In the genomic region with DNA sequence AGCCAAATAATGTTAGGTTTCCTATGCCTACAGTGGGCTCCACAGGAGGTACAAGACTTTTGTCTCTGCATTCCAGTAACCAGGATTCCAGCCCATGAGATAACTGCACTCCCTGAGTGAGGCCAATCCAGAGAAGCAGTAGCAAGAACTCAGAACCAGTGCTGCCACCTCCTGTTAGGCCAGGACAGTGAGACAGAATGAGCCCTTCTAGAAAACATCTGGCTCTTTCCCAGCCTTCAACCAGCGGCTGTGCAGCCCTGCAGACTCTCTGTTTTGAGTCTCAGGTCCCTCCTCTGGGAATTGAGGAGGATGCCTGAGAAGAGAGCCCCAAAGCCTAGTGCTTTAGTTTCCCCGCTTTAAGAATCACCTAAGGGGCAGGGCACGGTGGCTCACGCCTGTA, we compare ENCODE assay signal across 9 cellular contexts. TPM values are rescaled to one million over a fixed set of nuclear protein-coding genes. Genes with fewer than 3 reads are reported as not detected.
DNase-seq lines count a peak whose midpoint lies in the region; TF ChIP-seq lines count a peak whose summit lies in the region.
"Had no signal": no experiment of that assay in that cellular context is flagged by ENCODE, and none has a peak within 500 bp of the region (broad histone marks: within the 10 kb centered on the region; RNA-seq: fewer than 3 reads in every experiment).

No MANE protein-coding gene starts in this region.

- H3K27ac Mint-ChIP-seq in MCF 10A (ENCODE audit: low read depth, unreplicated experiment) (no peak overlapping the region), type B pancreatic cell (no peak overlapping the region)

- H3K36me3 ChIP-seq in breast epithelium (no peaks in the 10 kb centered on the region), colonic mucosa (no peaks in the 10 kb centered on the region)

- H3K4me3 Mint-ChIP-seq in MCF 10A (ENCODE audit: unreplicated experiment), result no peak overlapping the region
- no peak overlapping the region for H3K4me3 Mint-ChIP-seq in type B pancreatic cell

- H3K9me3 Mint-ChIP-seq in MCF 10A (ENCODE audit: unreplicated experiment) (no peaks in the 10 kb centered on the region), type B pancreatic cell (no peaks in the 10 kb centered on the region)

- BruUV-seq in MCF 10A (replicated peaks; lab: Mats Ljungman, UMichigan), result no TSS peak

- DNase-seq in MCF 10A (ENCODE audit: unreplicated experiment) (peak; percentile 9), breast epithelium (ENCODE audit: low spot score in 2 of 2) (no peak), NCI-H2227 treated with DMSO at 0.1 percent for 48 hours (lab: John Stamatoyannopoulos, UW) (peak; percentile 5), epithelial cell of esophagus (ENCODE audit: low read depth) (peak; percentile 63), type B pancreatic cell (ENCODE audit: extremely low spot score, unreplicated experiment) (no peak), colonic mucosa (no peak), RPMI8226 (no peak)
- DNase-seq in stimulated activated CD4-positive, alpha-beta T cell treated with anti-CD3 and anti-CD28 coated beads, Interleukin-15, amount 100 ng/mL, for 24 hours, result no peak

- no peaks in the 10 kb centered on the region for H3K9me3 ChIP-seq in breast epithelium
- no peaks in the 10 kb centered on the region for H3K9me3 ChIP-seq in colonic mucosa
- H3K9me3 ChIP-seq: BLaER1 had no signal

- H3K27ac ChIP-seq in breast epithelium (no peak overlapping the region), colonic mucosa (no peak overlapping the region)
- H3K27ac ChIP-seq: BLaER1 had no signal

- CTCF ChIA-PET in MCF 10A (lab: Yijun Ruan, JAX), result interaction anchor here (1.3 to 1.6 kb wide), 2 partner anchors 26 kb away, joined by 3 to 5 read pairs; no protein-coding TSS in a partner anchor

- POLR2A ChIA-PET in MCF 10A (lab: Yijun Ruan, JAX), result no interaction called here

- H3K4me1 Mint-ChIP-seq in MCF 10A (ENCODE audit: insufficient read depth, unreplicated experiment) (peaks cover 10% of the 10 kb centered on the region), type B pancreatic cell (ENCODE audit: unreplicated experiment) (peaks cover 5% of the 10 kb centered on the region)

- H3K4me1 ChIP-seq in breast epithelium (no peaks in the 10 kb centered on the region), colonic mucosa (no peaks in the 10 kb centered on the region)

- no peak for TF ChIP-seq POLR2A in breast epithelium (IDR thresholded peaks at IDR 0.05)

- H3K27me3 Mint-ChIP-seq in MCF 10A (ENCODE audit: insufficient read depth, unreplicated experiment) (no peaks in the 10 kb centered on the region), type B pancreatic cell (no peaks in the 10 kb centered on the region)

- TF ChIP-seq CTCF in MCF 10A (IDR thresholded peaks at IDR 0.05; ENCODE audit: unreplicated experiment) (no peak), breast epithelium (IDR thresholded peaks at IDR 0.05) (no peak), epithelial cell of esophagus (IDR thresholded peaks at IDR 0.05; ENCODE audit: insufficient read depth, low read depth, low read length, missing control alignments) (peak; percentile 75), type B pancreatic cell (conservative IDR thresholded peaks at IDR 0.05) (peak; percentile 50), colonic mucosa (IDR thresholded peaks at IDR 0.05) (no peak)

- no peaks in the 10 kb centered on the region for H3K27me3 ChIP-seq in breast epithelium
- H3K27me3 ChIP-seq in colonic mucosa, result no peaks in the 10 kb centered on the region
- H3K27me3 ChIP-seq: BLaER1 had no signal

- no peak overlapping the region for H3K4me3 ChIP-seq in breast epithelium
- no peak overlapping the region for H3K4me3 ChIP-seq in epithelial cell of esophagus (ENCODE audit: low read length)
- no peak overlapping the region for H3K4me3 ChIP-seq in colonic mucosa
- H3K4me3 ChIP-seq: BLaER1 had no signal

- H3K36me3 Mint-ChIP-seq in MCF 10A (ENCODE audit: insufficient read depth, unreplicated experiment), result peaks cover 15% of the 10 kb centered on the region
- H3K36me3 Mint-ChIP-seq in type B pancreatic cell, result peaks cover 8% of the 10 kb centered on the region

- intact Hi-C loops in MCF 10A (cut with micrococcal nuclease), result no loop called here
- intact Hi-C loops in breast epithelium (cut with DNase I; ENCODE audit: low total_unique reads), result no loop called here
- intact Hi-C loops in colonic mucosa (cut with DNase I), result no loop called here

- no peak overlapping the region for H3K9ac ChIP-seq in colonic mucosa (ENCODE audit: low read depth in 2 of 2, low read length in 2 of 2)
- H3K9ac ChIP-seq: BLaER1 had no signal

RNA-seq across cellular contexts. Expression of a gene that starts 44.2 kb away (rescaled TPM):
- 3.0 and 3.4 TPM in 2 replicates for total RNA-seq in MCF 10A (2022)
- 100 to 1,000 TPM in 1 of 3 donors, 10 to 100 TPM in 2; 18.9 to 132 (median 56.4) TPM for total RNA-seq in breast epithelium
- total RNA-seq in type B pancreatic cell (ENCODE audit: low replicate concordance), result 5.1 and 11.9 TPM in 2 replicates
- total RNA-seq in colonic mucosa, result 10 to 100 TPM in 1 of 2 donors, 1 to 10 TPM in 1; 6.9 to 16.4 TPM

RNA-seq across cellular contexts. Expression of a gene that starts 57.3 kb away (rescaled TPM):
- total RNA-seq in MCF 10A (2022) (36.0 and 41.4 TPM in 2 replicates), breast epithelium (10 to 100 TPM; 44.2 to 64.1 (median 53.1) TPM), type B pancreatic cell (ENCODE audit: low replicate concordance) (40.7 and 53.2 TPM in 2 replicates), colonic mucosa (10 to 100 TPM; 33.6 to 36.5 TPM)

Comparison
In these comparisons a context has a peak if more than half of its experiments do, and no peak if none do; other contexts are left out.
1. DNase-seq: peak in MCF 10A (single experiment), NCI-H2227 treated with DMSO at 0.1 percent for 48 hours (single experiment) and epithelial cell of esophagus (single experiment); none in breast epithelium (0 of 2), type B pancreatic cell (single experiment), colonic mucosa (single experiment), stimulated activated CD4-positive, alpha-beta T cell treated with anti-CD3 and anti-CD28 coated beads, Interleukin-15, amount 100 ng/mL, for 24 hours (single experiment) and RPMI8226 (single experiment).
2. CTCF ChIP-seq: peak in epithelial cell of esophagus (single experiment) and type B pancreatic cell (single experiment); none in MCF 10A (single experiment), breast epithelium (0 of 3) and colonic mucosa (single experiment).